In the genomic region with DNA sequence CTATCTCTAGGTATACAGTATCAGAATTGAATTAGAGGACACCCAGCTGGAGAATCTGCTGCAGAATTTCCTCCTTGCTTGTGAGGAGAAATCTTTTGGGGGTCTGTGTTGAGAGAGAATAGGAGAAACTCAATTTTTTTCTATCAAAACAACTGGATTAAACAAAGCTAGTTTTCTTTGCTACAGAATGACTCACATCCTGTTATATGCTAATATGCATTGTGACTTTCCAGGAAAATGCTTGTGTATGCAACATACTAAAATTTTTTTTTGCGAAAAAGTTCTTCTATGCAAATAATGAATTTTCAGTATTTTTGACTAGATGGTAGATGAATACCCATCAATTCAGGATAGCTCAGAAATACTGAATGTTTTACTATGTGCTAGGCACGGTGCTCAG, we compare ENCODE assay signal across 12 cellular contexts. TPM values are rescaled to one million over a fixed set of nuclear protein-coding genes. Genes with fewer than 3 reads are reported as not detected.
DNase-seq lines count a peak whose midpoint lies in the region; ATAC-seq and TF ChIP-seq lines count a peak whose summit lies in the region.
"Had no signal": no experiment of that assay in that cellular context is flagged by ENCODE, and none has a peak within 500 bp of the region (broad histone marks: within the 10 kb centered on the region; RNA-seq: fewer than 3 reads in every experiment).

No MANE protein-coding gene starts in this region.

- no peak overlapping the region for H3K9ac ChIP-seq in fibroblast of lung (ENCODE audit: insufficient read depth, low read length)

- no peaks in the 10 kb centered on the region for H3K27me3 Mint-ChIP-seq in MCF 10A (ENCODE audit: insufficient read depth, unreplicated experiment)
- H3K27me3 Mint-ChIP-seq in activated T-helper 1 cell treated with anti-CD3 and anti-CD28 coated beads, Interleukin-12 subunit alpha, Interleukin-12 subunit beta, Interleukin-2, Interleukin-4 antibody, amounts not matched to agents 30 ng/mL and 10 ng/mL and 1 ng/mL, durations not matched to agents 14 hours and 24 hours and 36 hours (ENCODE audit: insufficient read depth), result no peaks in the 10 kb centered on the region

- TF ChIP-seq CTCF in MCF 10A (IDR thresholded peaks at IDR 0.05; ENCODE audit: unreplicated experiment) (no peak), breast epithelium (IDR thresholded peaks at IDR 0.05) (no peak), fibroblast of lung (conservative IDR thresholded peaks at IDR 0.05 in 1 of 2, IDR thresholded peaks at IDR 0.05 in 1 of 2; ENCODE audit: low read depth in 1 of 2, low read length in 2 of 2) (no peak)

- no peak for TF ChIP-seq POLR2A in breast epithelium (IDR thresholded peaks at IDR 0.05)

- no peak overlapping the region for H2AFZ ChIP-seq in fibroblast of lung (ENCODE audit: low read length)

- no TSS peak for BruUV-seq in MCF 10A (replicated peaks; lab: Mats Ljungman, UMichigan)

- H3K4me1 ChIP-seq in breast epithelium (peaks cover 0 to 4% of the 10 kb centered on the region in 2 donors), fibroblast of lung (ENCODE audit: control insufficient read depth, extremely low read depth, insufficient read depth, low read length) (peaks cover 16% of the 10 kb centered on the region)

- intact Hi-C loops in MCF 10A (cut with micrococcal nuclease) (loop anchor here (5.0 to 10.0 kb wide), 3 partner anchors 95 to 793 kb away; partner anchors contain the start of genes PRRC2C and SUCO), breast epithelium (cut with DNase I; ENCODE audit: low total_unique reads) (no loop called here), Right ventricle myocardium inferior (cut with DNase I) (no loop called here)
- intact Hi-C loops in activated T-helper 1 cell treated with anti-CD3 and anti-CD28 coated beads, Interleukin-12 subunit alpha, Interleukin-12 subunit beta, Interleukin-2, Interleukin-4 antibody, amounts not matched to agents 30 ng/mL and 10 ng/mL and 1 ng/mL, durations not matched to agents 14 hours and 24 hours and 36 hours (cut with micrococcal nuclease), result loop anchor here (5.0 kb wide), 4 partner anchors 157 to 1847 kb away; partner anchors contain the start of genes GORAB and SCYL3

- H3K9me3 Mint-ChIP-seq in MCF 10A (ENCODE audit: unreplicated experiment), result no peaks in the 10 kb centered on the region
- no peaks in the 10 kb centered on the region for H3K9me3 Mint-ChIP-seq in activated T-helper 1 cell treated with anti-CD3 and anti-CD28 coated beads, Interleukin-12 subunit alpha, Interleukin-12 subunit beta, Interleukin-2, Interleukin-4 antibody, amounts not matched to agents 30 ng/mL and 10 ng/mL and 1 ng/mL, durations not matched to agents 14 hours and 24 hours and 36 hours

- H3K27ac ChIP-seq in breast epithelium, result no peak overlapping the region
- peak overlapping the region; percentile 93 for H3K27ac ChIP-seq in fibroblast of lung (ENCODE audit: insufficient read depth, low read length)
- H3K27ac ChIP-seq: upper lobe of right lung had no signal

- H3K4me3 ChIP-seq in breast epithelium, result no peak overlapping the region
- peak overlapping the region; percentile 21 to 90 (median 77) for H3K4me3 ChIP-seq in fibroblast of lung (replicated peaks in 1 of 4; ENCODE audit: control extremely low read depth in 1 of 4, insufficient read depth in 1 of 4, low read depth in 3 of 4, low read length in 4 of 4)

- H3K4me3 Mint-ChIP-seq in MCF 10A (ENCODE audit: unreplicated experiment), result peak overlapping the region; percentile 38
- H3K4me3 Mint-ChIP-seq in activated T-helper 1 cell treated with anti-CD3 and anti-CD28 coated beads, Interleukin-12 subunit alpha, Interleukin-12 subunit beta, Interleukin-2, Interleukin-4 antibody, amounts not matched to agents 30 ng/mL and 10 ng/mL and 1 ng/mL, durations not matched to agents 14 hours and 24 hours and 36 hours, result peak overlapping the region; percentile 99

- H4K20me1 ChIP-seq in fibroblast of lung (ENCODE audit: control insufficient read depth, extremely low read depth, insufficient read depth, low read length), result no peaks in the 10 kb centered on the region

- peak overlapping the region; percentile 98 for H3K27ac Mint-ChIP-seq in MCF 10A (ENCODE audit: low read depth, unreplicated experiment)
- peak overlapping the region; percentile 100 for H3K27ac Mint-ChIP-seq in activated T-helper 1 cell treated with anti-CD3 and anti-CD28 coated beads, Interleukin-12 subunit alpha, Interleukin-12 subunit beta, Interleukin-2, Interleukin-4 antibody, amounts not matched to agents 30 ng/mL and 10 ng/mL and 1 ng/mL, durations not matched to agents 14 hours and 24 hours and 36 hours

- ATAC-seq in Right ventricle myocardium inferior, result no peak
- ATAC-seq in HG03175 (IDR thresholded peaks at IDR 0.05; ENCODE audit: unreplicated experiment), result no peak
- ATAC-seq in GM19455 (IDR thresholded peaks at IDR 0.05; ENCODE audit: unreplicated experiment), result no peak
- ATAC-seq: Panc1, upper lobe of right lung had no signal

- H3K9me3 ChIP-seq in breast epithelium (no peaks in the 10 kb centered on the region), fibroblast of lung (ENCODE audit: control insufficient read depth, insufficient read depth, low read depth, low read length) (no peaks in the 10 kb centered on the region)
- H3K9me3 ChIP-seq: upper lobe of right lung had no signal

- H3K4me1 Mint-ChIP-seq in MCF 10A (ENCODE audit: insufficient read depth, unreplicated experiment), result peaks cover 45% of the 10 kb centered on the region
- H3K4me1 Mint-ChIP-seq in activated T-helper 1 cell treated with anti-CD3 and anti-CD28 coated beads, Interleukin-12 subunit alpha, Interleukin-12 subunit beta, Interleukin-2, Interleukin-4 antibody, amounts not matched to agents 30 ng/mL and 10 ng/mL and 1 ng/mL, durations not matched to agents 14 hours and 24 hours and 36 hours (ENCODE audit: low read depth), result peaks cover 65% of the 10 kb centered on the region

- H3K79me2 ChIP-seq in fibroblast of lung (ENCODE audit: control insufficient read depth, insufficient read depth, low read length), result peaks cover 39% of the 10 kb centered on the region

- DNase-seq in MCF 10A (ENCODE audit: unreplicated experiment) (peak; percentile 35), breast epithelium (ENCODE audit: low spot score in 2 of 2) (no peak), fibroblast of lung (ENCODE audit: low read depth in 2 of 2) (peak; percentile 39 to 45), NCI-H510A (lab: John Stamatoyannopoulos, UW) (no peak), Right ventricle myocardium inferior (ENCODE audit: missing footprints) (no peak)
- DNase-seq in activated T-helper 1 cell treated with anti-CD3 and anti-CD28 coated beads, Interleukin-12 subunit alpha, Interleukin-12 subunit beta, Interleukin-2, Interleukin-4 antibody, amounts not matched to agents 30 ng/mL and 10 ng/mL and 1 ng/mL, durations not matched to agents 14 hours and 24 hours and 36 hours (ENCODE audit: low spot score), result no peak
- DNase-seq: amniotic stem cell, NCI-H187 treated with DMSO at 0.1 percent for 48 hours, upper lobe of right lung had no signal

- peaks cover 27% of the 10 kb centered on the region for H3K36me3 Mint-ChIP-seq in MCF 10A (ENCODE audit: insufficient read depth, unreplicated experiment)
- H3K36me3 Mint-ChIP-seq in activated T-helper 1 cell treated with anti-CD3 and anti-CD28 coated beads, Interleukin-12 subunit alpha, Interleukin-12 subunit beta, Interleukin-2, Interleukin-4 antibody, amounts not matched to agents 30 ng/mL and 10 ng/mL and 1 ng/mL, durations not matched to agents 14 hours and 24 hours and 36 hours (ENCODE audit: low read depth), result peaks cover 25% of the 10 kb centered on the region

- no peaks in the 10 kb centered on the region for H3K27me3 ChIP-seq in breast epithelium
- no peaks in the 10 kb centered on the region for H3K27me3 ChIP-seq in fibroblast of lung (ENCODE audit: control insufficient read depth, insufficient read depth, low read length)
- H3K27me3 ChIP-seq: upper lobe of right lung had no signal

- POLR2A ChIA-PET in MCF 10A (lab: Yijun Ruan, JAX), result interaction anchor here (1.0 to 8.1 kb wide), 4 partner anchors 11 to 395 kb away, joined by 3 to 307 read pairs (median 16); partner anchors contain the start of gene METTL13

- H3K36me3 ChIP-seq in breast epithelium (no peaks in the 10 kb centered on the region), fibroblast of lung (ENCODE audit: control insufficient read depth, insufficient read depth, low read length) (peaks cover 1% of the 10 kb centered on the region)

- CTCF ChIA-PET in MCF 10A (lab: Yijun Ruan, JAX), result interaction anchor here (0.5 to 10.0 kb wide), 8 partner anchors 8 to 974 kb away, joined by 3 to 63 read pairs (median 6); no protein-coding TSS in a partner anchor

- H3K4me2 ChIP-seq in fibroblast of lung (ENCODE audit: extremely low read depth, insufficient read depth, low read length), result peak overlapping the region; percentile 93

RNA-seq across cellular contexts. Expression of gene VAMP4, which starts 2.2 kb away (rescaled TPM):
- total RNA-seq in MCF 10A (2022) (20.2 and 21.1 TPM in 2 replicates), breast epithelium (10 to 100 TPM; 10.5 to 16.3 (median 14.0) TPM), fibroblast of lung (14.1 and 32.9 TPM in 2 replicates), Right ventricle myocardium inferior (11.4 TPM)
- 8.8 and 10.4 TPM in 2 replicates for total RNA-seq in activated T-helper 1 cell treated with anti-CD3 and anti-CD28 coated beads, Interleukin-12 subunit alpha, Interleukin-12 subunit beta, Interleukin-2, Interleukin-4 antibody, amounts not matched to agents 30 ng/mL and 10 ng/mL and 1 ng/mL, durations not matched to agents 14 hours and 24 hours and 36 hours
- 21.8 and 29.0 TPM in 2 replicates for polyA plus RNA-seq in fibroblast of lung
- 21.1 and 25.0 TPM in 2 replicates for polyA plus RNA-seq in fibroblast of lung (2012)
- 0.19 and 0.20 TPM in 2 replicates for polyA minus RNA-seq in fibroblast of lung (ENCODE audit: low replicate concordance)

RNA-seq across cellular contexts. Expression of gene METTL13, which starts 41.8 kb away (rescaled TPM):
- total RNA-seq in MCF 10A (2022) (30.7 and 39.1 TPM in 2 replicates), breast epithelium (10 to 100 TPM; 23.2 to 28.4 (median 27.5) TPM), fibroblast of lung (38.0 and 38.5 TPM in 2 replicates), Right ventricle myocardium inferior (18.9 TPM)
- 55.6 and 56.5 TPM in 2 replicates for total RNA-seq in activated T-helper 1 cell treated with anti-CD3 and anti-CD28 coated beads, Interleukin-12 subunit alpha, Interleukin-12 subunit beta, Interleukin-2, Interleukin-4 antibody, amounts not matched to agents 30 ng/mL and 10 ng/mL and 1 ng/mL, durations not matched to agents 14 hours and 24 hours and 36 hours
- polyA plus RNA-seq in fibroblast of lung, result 27.3 and 42.4 TPM in 2 replicates
- 28.0 and 41.2 TPM in 2 replicates for polyA plus RNA-seq in fibroblast of lung (2012)
- 34.0 and 34.4 TPM in 2 replicates for polyA minus RNA-seq in fibroblast of lung (ENCODE audit: low replicate concordance)

Comparison
In these comparisons a context has a peak if more than half of its experiments do, and no peak if none do; other contexts are left out.
1. DNase-seq: peak in MCF 10A (single experiment) and fibroblast of lung (2 of 2); none in breast epithelium (0 of 2), activated T-helper 1 cell treated with anti-CD3 and anti-CD28 coated beads, Interleukin-12 subunit alpha, Interleukin-12 subunit beta, Interleukin-2, Interleukin-4 antibody, amounts not matched to agents 30 ng/mL and 10 ng/mL and 1 ng/mL, durations not matched to agents 14 hours and 24 hours and 36 hours (single experiment), NCI-H510A (single experiment) and Right ventricle myocardium inferior (single experiment).
2. intact Hi-C loops: an anchor here in MCF 10A (5.0 to 10.0 kb wide) and activated T-helper 1 cell treated with anti-CD3 and anti-CD28 coated beads, Interleukin-12 subunit alpha, Interleukin-12 subunit beta, Interleukin-2, Interleukin-4 antibody, amounts not matched to agents 30 ng/mL and 10 ng/mL and 1 ng/mL, durations not matched to agents 14 hours and 24 hours and 36 hours (5.0 kb wide); none called in breast epithelium and Right ventricle myocardium inferior.
3. H3K4me3 ChIP-seq: peak in fibroblast of lung (4 of 4); none in breast epithelium (0 of 3).